8 cellular contexts compared by ENCODE assay signal in genomic region chrX:70476934-70477733, GRCh38. TPM values are rescaled to one million over a fixed set of nuclear protein-coding genes. Genes with fewer than 3 reads are reported as not detected.
DNase-seq lines count a peak whose midpoint lies in the region; ATAC-seq, FAIRE-seq and TF ChIP-seq lines count a peak whose summit lies in the region.

No MANE protein-coding gene starts in this region.

- H3K27me3 ChIP-seq in iPS-20b (ENCODE audit: insufficient read depth, low read length) = no peaks in the 10 kb centered on the region
- H3K27me3 ChIP-seq in upper lobe of left lung = no peaks in the 10 kb centered on the region

- H3K36me3 ChIP-seq in iPS-20b (ENCODE audit: insufficient read depth, low read depth, low read length) (peaks cover 31% of the 10 kb centered on the region), upper lobe of left lung (no peaks in the 10 kb centered on the region)

- H3K27ac ChIP-seq in iPS-20b (ENCODE audit: low read length) (peak overlapping the region; percentile 14), upper lobe of left lung (peak overlapping the region in 3 of 4 donors; percentile 23 to 58 (median 35))

- ATAC-seq in upper lobe of left lung (ENCODE audit: low FRiP score in 2 of 2) (peak; percentile 59 to 63), HG03025 (IDR thresholded peaks at IDR 0.05; ENCODE audit: low FRiP score, unreplicated experiment) (no peak)

- H3K9ac ChIP-seq in iPS-20b (ENCODE audit: low read depth, low read length) = peak overlapping the region; percentile 60

- TF ChIP-seq EP300 in upper lobe of left lung (IDR thresholded peaks at IDR 0.05) = no peak

- DNase-seq in NCI-H345 (lab: John Stamatoyannopoulos, UW) = peak; percentile 32
- no peak for DNase-seq in NCI-H345 treated with DMSO at 0.1 percent for 48 hours (lab: John Stamatoyannopoulos, UW; ENCODE audit: unreplicated experiment)
- peak in 1 of 2 donors; percentile 42 for DNase-seq in upper lobe of left lung
- no peak for DNase-seq in activated gamma-delta T cell (lab: John Stamatoyannopoulos, UW)
- no peak for DNase-seq in frontal cortex (ENCODE audit: low spot score in 2 of 2)

- no peak for TF ChIP-seq POLR2A in upper lobe of left lung (IDR thresholded peaks at IDR 0.05)

- TF ChIP-seq CTCF in WI38 (IDR thresholded peaks at IDR 0.05; ENCODE audit: low read depth, low read length) = no peak
- TF ChIP-seq CTCF in upper lobe of left lung (IDR thresholded peaks at IDR 0.05) = no peak

- H3K4me1 ChIP-seq in iPS-20b (ENCODE audit: insufficient read depth, low read length) (peaks cover 45% of the 10 kb centered on the region), upper lobe of left lung (peaks cover 6 to 32% (median 18%) of the 10 kb centered on the region in 4 donors)

- H3K9me3 ChIP-seq in iPS-20b (ENCODE audit: insufficient read depth, low read depth, low read length) (no peaks in the 10 kb centered on the region), upper lobe of left lung (no peaks in the 10 kb centered on the region)

- WGBS in upper lobe of left lung, 2 donors = 42 to 45% methylated on average over 9 to 13 of the region's 13 CpGs

- H3K4me3 ChIP-seq in WI38 (ENCODE audit: low read depth, low read length) (peak overlapping the region; percentile 20), iPS-20b (ENCODE audit: low read length) (peak overlapping the region; percentile 52), upper lobe of left lung (no peak overlapping the region)

- no peak for FAIRE-seq in frontal cortex (lab: Jason Lieb, UNC)

RNA-seq across cellular contexts. Expression of gene DLG3, which starts 32.5 kb away (rescaled TPM):
- total RNA-seq in upper lobe of left lung = 10 to 100 TPM; 11.2 to 29.9 (median 16.6) TPM
- total RNA-seq in frontal cortex = 86.8 TPM

RNA-seq across cellular contexts. Expression of gene GDPD2, which starts 54.0 kb away (rescaled TPM):
- total RNA-seq in upper lobe of left lung (not detected), frontal cortex (2.9 TPM)

Comparison
In these comparisons a context has a peak if more than half of its experiments do, and no peak if none do; other contexts are left out.
1. H3K4me3 ChIP-seq: peak in WI38 (single experiment) and iPS-20b (single experiment); none in upper lobe of left lung (0 of 4).